ENCODE assay signal across 10 cellular contexts in genomic region chr7:24836084-24836483, GRCh38.
A peak's percentile ranks its signal among the peaks of the same experiment; 100 is the strongest.
DNase-seq lines count a peak whose midpoint lies in the region; ATAC-seq and TF ChIP-seq lines count a peak whose summit lies in the region.
"Had no signal": no experiment of that assay in that cellular context is flagged by ENCODE, and none has a peak within 500 bp of the region (broad histone marks: within the 10 kb centered on the region; RNA-seq: fewer than 3 reads in every experiment).

No MANE protein-coding gene starts in this region.

- in situ Hi-C loops in transverse colon (cut with MboI; ENCODE audit: low pct_ligation_motif_present in 1 of 4, low pct_unique_long_range_greater_than_20kb in 1 of 4, low sequenced_read_pairs in 3 of 4) = no loop called here

- 80 to 85% methylated on average over 2 of the region's 2 CpGs for WGBS in transverse colon (ENCODE audit: low coverage in 1 of 2), 2 donors
- WGBS in heart left ventricle, 4 donors = 83 to 96% (median 91%) methylated on average over 2 of the region's 2 CpGs

- no peak for TF ChIP-seq CTCF in natural killer cell (IDR thresholded peaks at IDR 0.05)
- TF ChIP-seq CTCF in transverse colon (IDR thresholded peaks at IDR 0.05) = no peak
- no peak for TF ChIP-seq CTCF in heart left ventricle (IDR thresholded peaks at IDR 0.05)

- peak overlapping the region in 3 of 4 donors; percentile 26 to 59 (median 38) for H3K27ac ChIP-seq in transverse colon
- peak overlapping the region in 1 of 12 donors; percentile 72 for H3K27ac ChIP-seq in heart left ventricle
- H3K27ac ChIP-seq in caudate nucleus (ENCODE audit: low read depth, low read length) = no peak overlapping the region
- H3K27ac ChIP-seq: lower lobe of right lung had no signal

- no peaks in the 10 kb centered on the region for H3K36me3 ChIP-seq in transverse colon
- H3K36me3 ChIP-seq in heart left ventricle = peaks cover 0 to 8% (median 0%) of the 10 kb centered on the region in 9 donors

- H3K36me3 Mint-ChIP-seq in natural killer cell = peaks cover 10% of the 10 kb centered on the region
- H3K36me3 Mint-ChIP-seq in natural killer cell treated with Interleukin-12 subunit alpha and Interleukin-12 subunit beta and Interleukin-15 and Interleukin-18, amount 100 ng/mL, for 72 hours = peaks cover 17% of the 10 kb centered on the region

- TF ChIP-seq EP300 in transverse colon (IDR thresholded peaks at IDR 0.05; ENCODE audit: low read depth) = no peak

- H3K4me3 Mint-ChIP-seq in natural killer cell = peak overlapping the region; percentile 68
- H3K4me3 Mint-ChIP-seq in natural killer cell treated with Interleukin-12 subunit alpha and Interleukin-12 subunit beta and Interleukin-15 and Interleukin-18, amount 100 ng/mL, for 72 hours = no peak overlapping the region

- no peaks in the 10 kb centered on the region for H3K27me3 ChIP-seq in transverse colon
- no peaks in the 10 kb centered on the region for H3K27me3 ChIP-seq in heart left ventricle

- H3K9me3 Mint-ChIP-seq in natural killer cell = no peaks in the 10 kb centered on the region
- H3K9me3 Mint-ChIP-seq in natural killer cell treated with Interleukin-12 subunit alpha and Interleukin-12 subunit beta and Interleukin-15 and Interleukin-18, amount 100 ng/mL, for 72 hours = no peaks in the 10 kb centered on the region

- DNase-seq in natural killer cell (no peak), NOMO-1 treated with DMSO at 0.1 percent for 48 hours (lab: John Stamatoyannopoulos, UW; ENCODE audit: unreplicated experiment) (peak; percentile 62), transverse colon (no peak), NCI-H187 (lab: John Stamatoyannopoulos, UW) (no peak), heart left ventricle (no peak), caudate nucleus (lab: John Stamatoyannopoulos, UW) (no peak)
- no peak for DNase-seq in natural killer cell treated with Interleukin-12 subunit alpha and Interleukin-12 subunit beta and Interleukin-15 and Interleukin-18, amount 100 ng/mL, for 72 hours (ENCODE audit: low spot score)
- DNase-seq: dermis blood vessel endothelial cell, lower lobe of right lung had no signal

- H3K9me3 ChIP-seq in transverse colon (no peaks in the 10 kb centered on the region), heart left ventricle (no peaks in the 10 kb centered on the region)
- H3K9me3 ChIP-seq: lower lobe of right lung had no signal

- intact Hi-C loops in natural killer cell (cut with micrococcal nuclease) (no loop called here), transverse colon (cut with DNase I; ENCODE audit: low total_unique reads) (no loop called here), heart left ventricle (cut with DNase I) (no loop called here)

- ATAC-seq in natural killer cell (peak; percentile 60 to 72 (median 68)), HG02973 (IDR thresholded peaks at IDR 0.05; ENCODE audit: unreplicated experiment) (peak; percentile 64), heart left ventricle (no peak)
- ATAC-seq in natural killer cell treated with Interleukin-12 subunit alpha and Interleukin-12 subunit beta and Interleukin-15 and Interleukin-18, amount 100 ng/mL, for 72 hours = no peak
- ATAC-seq: lower lobe of right lung had no signal

- peaks cover 0 to 1% (median 0%) of the 10 kb centered on the region in 4 donors for H3K4me1 ChIP-seq in transverse colon
- peaks cover 0 to 55% (median 0%) of the 10 kb centered on the region in 12 donors for H3K4me1 ChIP-seq in heart left ventricle

- TF ChIP-seq POLR2A in transverse colon (IDR thresholded peaks at IDR 0.05) (no peak), heart left ventricle (IDR thresholded peaks at IDR 0.05) (no peak)

- H3K4me3 ChIP-seq in transverse colon (no peak overlapping the region), heart left ventricle (no peak overlapping the region)
- H3K4me3 ChIP-seq: lower lobe of right lung had no signal

- peaks cover 21 to 27% of the 10 kb centered on the region in 2 donors for H3K4me1 Mint-ChIP-seq in natural killer cell
- peaks cover 11 to 20% of the 10 kb centered on the region in 2 donors for H3K4me1 Mint-ChIP-seq in natural killer cell treated with Interleukin-12 subunit alpha and Interleukin-12 subunit beta and Interleukin-15 and Interleukin-18, amount 100 ng/mL, for 72 hours (ENCODE audit: low read depth in 2 of 2)

- no peaks in the 10 kb centered on the region for H3K27me3 Mint-ChIP-seq in natural killer cell (ENCODE audit: low read depth in 2 of 2)
- no peaks in the 10 kb centered on the region for H3K27me3 Mint-ChIP-seq in natural killer cell treated with Interleukin-12 subunit alpha and Interleukin-12 subunit beta and Interleukin-15 and Interleukin-18, amount 100 ng/mL, for 72 hours

- peak overlapping the region; percentile 79 to 82 for H3K27ac Mint-ChIP-seq in natural killer cell
- H3K27ac Mint-ChIP-seq in natural killer cell treated with Interleukin-12 subunit alpha and Interleukin-12 subunit beta and Interleukin-15 and Interleukin-18, amount 100 ng/mL, for 72 hours = peak overlapping the region in 1 of 2 donors; percentile 78

Comparison
In these comparisons a context has a peak if more than half of its experiments do, and no peak if none do; other contexts are left out.
1. ATAC-seq: peak in natural killer cell (3 of 3) and HG02973 (single experiment); none in natural killer cell treated with Interleukin-12 subunit alpha and Interleukin-12 subunit beta and Interleukin-15 and Interleukin-18, amount 100 ng/mL, for 72 hours (0 of 2) and heart left ventricle (0 of 4).